In the genomic region with DNA sequence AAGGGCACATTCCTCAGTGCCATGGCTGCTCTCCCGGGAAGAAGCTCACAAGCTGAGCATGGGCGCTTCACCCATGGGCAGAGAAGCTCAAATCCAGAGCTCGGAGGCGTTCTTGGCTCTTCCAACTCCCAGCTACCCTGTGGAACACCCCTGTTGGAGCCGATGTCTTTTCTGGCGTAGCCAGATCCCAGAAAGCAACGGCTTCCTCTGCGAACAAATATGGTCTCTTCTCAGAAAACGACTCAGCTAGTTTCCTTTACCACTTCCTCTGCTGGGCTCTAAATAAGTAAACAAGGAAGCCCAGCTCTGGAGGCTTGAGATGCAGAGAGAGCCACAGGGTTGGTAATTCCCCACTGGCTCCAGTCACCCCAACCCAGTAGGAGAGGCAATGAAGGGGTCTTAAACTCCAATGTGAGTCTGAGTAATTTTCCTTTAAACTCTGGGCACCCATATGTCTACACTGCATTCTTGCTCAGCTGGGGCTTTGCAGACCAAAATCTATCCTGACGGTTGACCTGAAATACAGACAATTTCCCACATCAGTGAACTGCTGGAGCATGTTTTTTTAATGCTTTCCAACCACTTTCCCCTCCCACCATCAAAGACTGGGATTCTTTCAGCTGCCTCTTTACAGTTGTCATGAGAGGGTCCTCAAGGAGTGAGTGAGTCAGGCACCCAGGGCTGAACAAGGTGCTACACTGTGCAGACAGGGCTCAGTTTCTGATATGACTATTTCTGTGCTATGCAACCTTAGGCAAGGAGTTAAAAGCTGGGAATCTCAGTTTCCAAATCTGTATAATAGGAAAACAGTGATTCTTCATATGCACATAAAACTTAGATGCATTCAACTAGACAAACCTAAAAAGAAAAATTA, we compare ENCODE assay signal across 8 cellular contexts. TPM values are rescaled to one million over a fixed set of nuclear protein-coding genes. Genes with fewer than 3 reads are reported as not detected.
A peak's percentile ranks its signal among the peaks of the same experiment; 100 is the strongest.
DNase-seq lines count a peak whose midpoint lies in the region; ATAC-seq and TF ChIP-seq lines count a peak whose summit lies in the region.

A gene (minus strand): TSS at position 189 of the 874 bp plus-strand sequence. CDS start 166 bp downstream, at position 23.

- H3K27ac Mint-ChIP-seq in activated B cell treated with CpG ODN at 0.5 μM for 24 hours: peak within 1 kb of the TSS; percentile 81

- H3K9me3 Mint-ChIP-seq in activated B cell treated with CpG ODN at 0.5 μM for 24 hours: no peaks in the 10 kb centered on the region

- peak within 1 kb of the TSS; percentile 86 for H3K4me3 Mint-ChIP-seq in activated B cell treated with CpG ODN at 0.5 μM for 24 hours

- POLR2A ChIA-PET in activated B cell treated with CpG ODN at 0.5 μM for 24 hours (lab: Charles Lee): interaction anchor here (0.8 to 4.3 kb wide), 10 partner anchors 9 to 36 kb away, joined by 3 to 34 read pairs (median 8); no protein-coding TSS in a partner anchor

- DNase-seq in activated CD8-positive, alpha-beta memory T cell treated with anti-CD3 and anti-CD28 coated beads for 24 hours: peak; percentile 76
- no peak for DNase-seq in activated CD8-positive, alpha-beta memory T cell treated with anti-CD3 and anti-CD28 coated beads, Interleukin-2, amount 50 U/mL, for 4 hours
- DNase-seq in activated B cell treated with CpG ODN at 0.5 μM for 24 hours (no peak), glomerular endothelial cell (ENCODE audit: extremely low read depth, low read depth, low spot score) (peak; percentile 10), glomerular visceral epithelial cell (ENCODE audit: extremely low spot score) (no peak)
- peak in 5 of 6 experiments; percentile 23 to 52 (median 48) for DNase-seq in stimulated activated naive CD4-positive, alpha-beta T cell (lab: John Stamatoyannopoulos, UW)
- no peak for DNase-seq in effector CD8-positive, alpha-beta T cell (lab: John Stamatoyannopoulos, UW)

- CTCF ChIA-PET in activated B cell treated with CpG ODN at 0.5 μM for 24 hours (lab: Charles Lee): interaction anchor here (1.0 to 4.5 kb wide), 4 partner anchors 23 to 42 kb away, joined by 4 to 23 read pairs (median 14); no protein-coding TSS in a partner anchor

- ATAC-seq in HG03103 (IDR thresholded peaks at IDR 0.05; ENCODE audit: low read depth, unreplicated experiment): peak; percentile 29
- ATAC-seq in activated B cell treated with CpG ODN at 0.5 μM for 24 hours (ENCODE audit: low read depth): no peak

- H3K27me3 Mint-ChIP-seq in activated B cell treated with CpG ODN at 0.5 μM for 24 hours: peaks cover 12% of the 10 kb centered on the region

- intact Hi-C loops in activated B cell treated with CpG ODN at 0.5 μM for 24 hours (cut with micrococcal nuclease): loop anchor here (1.0 kb wide), 2 partner anchors 19 to 33 kb away; no protein-coding TSS in a partner anchor

- H3K4me1 Mint-ChIP-seq in activated B cell treated with CpG ODN at 0.5 μM for 24 hours: peaks cover 66% of the 10 kb centered on the region

- no peak for TF ChIP-seq CTCF in activated B cell treated with CpG ODN at 0.5 μM for 24 hours (IDR thresholded peaks at IDR 0.05)

- peaks cover 2% of the 10 kb centered on the region for H3K36me3 Mint-ChIP-seq in activated B cell treated with CpG ODN at 0.5 μM for 24 hours (ENCODE audit: low read depth)

RNA-seq across cellular contexts. Expression of the gene that starts here (rescaled TPM):
- total RNA-seq in activated B cell treated with CpG ODN at 0.5 μM for 24 hours (7.0 and 8.5 TPM in 2 replicates), glomerular endothelial cell (4.6 and 5.7 TPM in 2 replicates)

Comparison
In these comparisons a context has a peak if more than half of its experiments do, and no peak if none do; other contexts are left out.
1. DNase-seq: peak in activated CD8-positive, alpha-beta memory T cell treated with anti-CD3 and anti-CD28 coated beads for 24 hours (single experiment), glomerular endothelial cell (single experiment) and stimulated activated naive CD4-positive, alpha-beta T cell (5 of 6); none in activated CD8-positive, alpha-beta memory T cell treated with anti-CD3 and anti-CD28 coated beads, Interleukin-2, amount 50 U/mL, for 4 hours (single experiment), activated B cell treated with CpG ODN at 0.5 μM for 24 hours (single experiment), glomerular visceral epithelial cell (single experiment) and effector CD8-positive, alpha-beta T cell (single experiment).